Comparison of ENCODE assay signal across 8 cellular contexts in genomic region chr12:56117778-56118687, GRCh38. TPM values are rescaled to one million over a fixed set of nuclear protein-coding genes. Genes with fewer than 3 reads are reported as not detected.
A peak's percentile ranks its signal among the peaks of the same experiment; 100 is the strongest.
DNase-seq lines count a peak whose midpoint lies in the region; ATAC-seq and TF ChIP-seq lines count a peak whose summit lies in the region.

Gene ZC3H10, plus strand, starts transcription at chr12:56118266. Its CDS starts 2,297 bp downstream, at chr12:56120563.

- no peaks in the 10 kb centered on the region for H3K36me3 ChIP-seq in ovary
- peaks cover 21 to 37% (median 28%) of the 10 kb centered on the region in 3 donors for H3K36me3 ChIP-seq in tibial artery

- H3K36me3 Mint-ChIP-seq in activated naive CD8-positive, alpha-beta T cell treated with anti-CD3 and anti-CD28 coated beads for 36 hours = peaks cover 57% of the 10 kb centered on the region

- peak; percentile 79 for ATAC-seq in HG02610 (IDR thresholded peaks at IDR 0.05; ENCODE audit: unreplicated experiment)
- ATAC-seq in SK-N-SH treated with all-trans-retinoic acid at 6 μM for 48 hours = peak; percentile 86
- peak; percentile 87 for ATAC-seq in Right ventricle myocardium inferior

- peaks cover 14% of the 10 kb centered on the region for H3K27me3 Mint-ChIP-seq in activated naive CD8-positive, alpha-beta T cell treated with anti-CD3 and anti-CD28 coated beads for 36 hours

- H3K4me1 Mint-ChIP-seq in activated naive CD8-positive, alpha-beta T cell treated with anti-CD3 and anti-CD28 coated beads for 36 hours = peaks cover 40% of the 10 kb centered on the region

- H3K27ac Mint-ChIP-seq in activated naive CD8-positive, alpha-beta T cell treated with anti-CD3 and anti-CD28 coated beads for 36 hours = peak within 1 kb of the TSS; percentile 100

- intact Hi-C loops in Right ventricle myocardium inferior (cut with DNase I) (loop anchor here (2.0 to 5.0 kb wide), 4 partner anchors 39 to 376 kb away; partner anchors contain the start of genes CS, GDF11, MYL6 and RPS26), ovary (cut with DNase I) (loop anchor here in 2 of 4 donors (2.0 kb wide), 2 partner anchors 73 to 107 kb away; partner anchors contain the start of gene NABP2 (in 1 of the 2)), tibial artery (cut with DNase I; ENCODE audit: low total_unique reads) (loop anchor here (2.0 to 5.0 kb wide), 2 partner anchors 107 to 349 kb away; partner anchors contain the start of genes NABP2 and SPRYD4)

- no peaks in the 10 kb centered on the region for H3K9me3 ChIP-seq in ovary
- H3K9me3 ChIP-seq in tibial artery = no peaks in the 10 kb centered on the region

- DNase-seq in NCI-H1092 (lab: John Stamatoyannopoulos, UW) = peak; percentile 97
- DNase-seq in activated naive CD8-positive, alpha-beta T cell treated with anti-CD3 and anti-CD28 coated beads for 36 hours = peak; percentile 98
- DNase-seq in Right ventricle myocardium inferior (ENCODE audit: missing footprints) = peak; percentile 98
- DNase-seq in ovary = peak; percentile 96 to 99 (median 98)
- DNase-seq in tibial artery = peak; percentile 98 to 99

- TF ChIP-seq EP300 in ovary (IDR thresholded peaks at IDR 0.05) = peak; percentile 89

- TF ChIP-seq POLR2A in GM10847 (IDR thresholded peaks at IDR 0.05; ENCODE audit: extremely low read depth, insufficient read length) = peak; percentile 95
- TF ChIP-seq POLR2A in ovary (IDR thresholded peaks at IDR 0.05) = peak; percentile 98

- H3K27ac ChIP-seq in ovary = peak within 1 kb of the TSS; percentile 91 to 92
- H3K27ac ChIP-seq in tibial artery = peak within 1 kb of the TSS; percentile 86 to 94

- 0 to 1% (median 1%) methylated on average over 60 to 61 of the region's 61 CpGs for WGBS in ovary, 3 donors

- TF ChIP-seq CTCF in ovary (IDR thresholded peaks at IDR 0.05) (peak; percentile 25 to 83 (median 79)), tibial artery (IDR thresholded peaks at IDR 0.05) (peak; percentile 35 to 44)

- peak within 1 kb of the TSS; percentile 77 for H3K4me3 ChIP-seq in ovary
- peak within 1 kb of the TSS; percentile 62 to 75 for H3K4me3 ChIP-seq in tibial artery

- H3K4me1 ChIP-seq in ovary (ENCODE audit: insufficient read depth) = peaks cover 2% of the 10 kb centered on the region
- peaks cover 0 to 30% (median 24%) of the 10 kb centered on the region in 4 donors for H3K4me1 ChIP-seq in tibial artery

- H3K27me3 ChIP-seq in ovary = no peaks in the 10 kb centered on the region
- H3K27me3 ChIP-seq in tibial artery = no peaks in the 10 kb centered on the region

- no peaks in the 10 kb centered on the region for H3K9me3 Mint-ChIP-seq in activated naive CD8-positive, alpha-beta T cell treated with anti-CD3 and anti-CD28 coated beads for 36 hours

- peak within 1 kb of the TSS; percentile 92 for H3K4me3 Mint-ChIP-seq in activated naive CD8-positive, alpha-beta T cell treated with anti-CD3 and anti-CD28 coated beads for 36 hours

TF ChIP-seq in SK-N-SH treated with all-trans-retinoic acid at 6 μM for 48 hours, 23 proteins besides CTCF, POLR2A, EP300 and RAD21 (continues in another document):
- TF ChIP-seq ZFP30 (CRISPR knock-in tag; IDR thresholded peaks at IDR 0.05) = no peak
- TF ChIP-seq OSR1 (CRISPR knock-in tag; IDR thresholded peaks at IDR 0.05) = no peak
- no peak for TF ChIP-seq CSDC2 (CRISPR knock-in tag; IDR thresholded peaks at IDR 0.05)
- peak; percentile 62; the same call in 1 of the 2 replicates for TF ChIP-seq ZNF8 (CRISPR knock-in tag; IDR thresholded peaks at IDR 0.05)
- peak; percentile 93 for TF ChIP-seq CSRNP3 (CRISPR knock-in tag; IDR thresholded peaks at IDR 0.05)
- TF ChIP-seq SNAI2 (CRISPR knock-in tag; IDR thresholded peaks at IDR 0.05) = peak; percentile 68; the same call in 1 of the 2 replicates
- peak; percentile 94 for TF ChIP-seq PATZ1 (CRISPR knock-in tag; IDR thresholded peaks at IDR 0.05; ENCODE audit: borderline replicate concordance)
- TF ChIP-seq RARB (CRISPR knock-in tag; IDR thresholded peaks at IDR 0.05) = peak; percentile 88; the same call in 1 of the 2 replicates
- no peak; the same call in 1 of the 2 replicates for TF ChIP-seq ZNF565 (CRISPR knock-in tag; conservative IDR thresholded peaks at IDR 0.05; ENCODE audit: low read depth)
- TF ChIP-seq PPARA (CRISPR knock-in tag; IDR thresholded peaks at IDR 0.05; ENCODE audit: borderline replicate concordance) = no peak
- TF ChIP-seq BACH2 (CRISPR knock-in tag; IDR thresholded peaks at IDR 0.05; ENCODE audit: borderline replicate concordance) = no peak
- TF ChIP-seq TSHZ2 (CRISPR knock-in tag; IDR thresholded peaks at IDR 0.05) = no peak
- peak; percentile 85 for TF ChIP-seq TOX (CRISPR knock-in tag; IDR thresholded peaks at IDR 0.05; ENCODE audit: borderline replicate concordance)
- TF ChIP-seq TCF4 (CRISPR knock-in tag; IDR thresholded peaks at IDR 0.05; ENCODE audit: borderline replicate concordance) = peak; percentile 40; the same call in 1 of the 2 replicates
- TF ChIP-seq ZNF70 (CRISPR knock-in tag; IDR thresholded peaks at IDR 0.05) = no peak
- TF ChIP-seq ZC3H10 (CRISPR knock-in tag; IDR thresholded peaks at IDR 0.05) = peak; percentile 84
- peak; percentile 83 for TF ChIP-seq CREB5 (CRISPR knock-in tag; IDR thresholded peaks at IDR 0.05; ENCODE audit: low read depth)
- TF ChIP-seq ESRRG (CRISPR knock-in tag; IDR thresholded peaks at IDR 0.05) = peak; percentile 95

RNA-seq across cellular contexts. Expression of gene ZC3H10, which starts in this region (rescaled TPM):
- total RNA-seq in activated naive CD8-positive, alpha-beta T cell treated with anti-CD3 and anti-CD28 coated beads for 36 hours = 1 to 10 TPM; 6.9 to 7.2 TPM
- total RNA-seq in Right ventricle myocardium inferior (7.3 TPM), ovary (10 to 100 TPM in 4 of 7 donors, 1 to 10 TPM in 3; 1.8 to 14.7 (median 10.7) TPM)
- polyA plus RNA-seq in ovary = 1 to 10 TPM; 4.4 to 5.2 TPM

Comparison
In these comparisons a context has a peak if more than half of its experiments do, and no peak if none do; other contexts are left out.
1. Peak in every context shown above with its lines: DNase-seq, ATAC-seq, H3K4me3 ChIP-seq and H3K27ac ChIP-seq.